8 cellular contexts compared by ENCODE assay signal in genomic region chr17:27645621-27646020, GRCh38. TPM values are rescaled to one million over a fixed set of nuclear protein-coding genes. Genes with fewer than 3 reads are reported as not detected.
DNase-seq lines count a peak whose midpoint lies in the region; ATAC-seq, FAIRE-seq and TF ChIP-seq lines count a peak whose summit lies in the region.
"Not testable (repeated sequence)": the region's sequence is repeated elsewhere in the genome, so short reads cannot be mapped to it uniquely, and the experiment has no call there.

No MANE protein-coding gene starts in this region.

- H3K23me2 ChIP-seq in H1 (ENCODE audit: low read depth, low read length), result not testable (repeated sequence)

- H3K9ac ChIP-seq in HCT116 (ENCODE audit: low read length); OCI-LY3 (ENCODE audit: low read length); H1 (replicated peaks in 1 of 4; ENCODE audit: extremely low read depth in 1 of 4, low read depth in 3 of 4, low read length in 3 of 4): not testable (repeated sequence)

- H2BK15ac ChIP-seq in H1 (ENCODE audit: low read length), result not testable (repeated sequence)

- not testable (repeated sequence) for TF ChIP-seq RAD21 in HCT116 (IDR thresholded peaks at IDR 0.05; ENCODE audit: low read depth); H1 (IDR thresholded peaks at IDR 0.05 in 1 of 2, conservative IDR thresholded peaks at IDR 0.05 in 1 of 2; ENCODE audit: low read depth in 2 of 2, low read length in 2 of 2)

- H3K9me2 ChIP-seq in HCT116 (ENCODE audit: insufficient read depth), result not testable (repeated sequence)

- H3K4me2 ChIP-seq in HCT116 (ENCODE audit: low read length); OCI-LY3 (ENCODE audit: low read length); H1 (ENCODE audit: insufficient read depth in 1 of 2, low read depth in 2 of 2, low read length in 2 of 2); osteoblast (ENCODE audit: insufficient read depth, low read length): not testable (repeated sequence)

- not testable (repeated sequence) for H3K79me2 ChIP-seq in HCT116 (ENCODE audit: insufficient read depth, low read length); OCI-LY3 (ENCODE audit: low read length); H1 (ENCODE audit: control insufficient read depth in 1 of 2, insufficient read depth in 2 of 2, low read length in 2 of 2); osteoblast (ENCODE audit: insufficient read depth, low read length)

- H2AFZ ChIP-seq in HCT116 (ENCODE audit: low read depth, low read length, poor library complexity, severe bottlenecking); OCI-LY3 (ENCODE audit: low read depth, low read length); H1 (ENCODE audit: low read length); osteoblast (ENCODE audit: low read length): not testable (repeated sequence)

- TF ChIP-seq EP300 in H1 (IDR thresholded peaks at IDR 0.05; ENCODE audit: borderline replicate concordance in 1 of 2, low read depth in 2 of 2, low read length in 2 of 2), result not testable (repeated sequence)

- not testable (repeated sequence) for DNase-seq in CD4-positive, alpha-beta T cell; HCT116 (ENCODE audit: low read depth, low spot score); activated T-cell treated with anti-CD3 and anti-CD28 coated beads, Interleukin-2, amount 50 U/mL, for 4 hours; H1 (ENCODE audit: low read depth in 1 of 2, low spot score in 2 of 2); left lobe of liver (ENCODE audit: low spot score); osteoblast (ENCODE audit: insufficient read length, low spot score, missing footprints); urothelium cell line (ENCODE audit: low spot score)

- H4K8ac ChIP-seq in H1 (ENCODE audit: extremely low read depth, insufficient read depth, low read length), result not testable (repeated sequence)

- not testable (repeated sequence) for H3K27ac ChIP-seq in CD4-positive, alpha-beta T cell (ENCODE audit: low read depth, low read length); HCT116 (ENCODE audit: low read depth, low read length); OCI-LY3 (ENCODE audit: low read length); H1 (ENCODE audit: low read depth, low read length); osteoblast (ENCODE audit: low read depth, low read length)

- not testable (repeated sequence) for H4K20me1 ChIP-seq in HCT116 (ENCODE audit: insufficient read depth); OCI-LY3 (ENCODE audit: insufficient read depth, low read length); H1 (replicated peaks in 1 of 2; ENCODE audit: control insufficient read depth in 1 of 2, insufficient read depth in 2 of 2, low read length in 2 of 2); osteoblast (ENCODE audit: insufficient read depth, low read length)

- not testable (repeated sequence) for H3K14ac ChIP-seq in H1 (ENCODE audit: insufficient read length)

- not testable (repeated sequence) for H2BK12ac ChIP-seq in H1 (ENCODE audit: low read depth, low read length)

- H3K4me3 Mint-ChIP-seq in CD4-positive, alpha-beta T cell; activated T-cell treated with anti-CD3 and anti-CD28 coated beads, Interleukin-2, amount 50 U/mL, for 4 hours: not testable (repeated sequence)

- not testable (repeated sequence) for H3K36me3 ChIP-seq in HCT116 (ENCODE audit: control insufficient read depth in 1 of 2, insufficient read depth in 2 of 2, low read length in 2 of 2); OCI-LY3 (replicated peaks; ENCODE audit: low read depth, low read length); H1 (ENCODE audit: control insufficient read depth in 2 of 4, insufficient read depth in 4 of 4, low read length in 3 of 4); osteoblast (ENCODE audit: insufficient read depth, low read length)

- POLR2A ChIA-PET in CD4-positive, alpha-beta T cell (lab: Charles Lee); HCT116 (lab: Charles Lee); H1 (lab: Charles Lee; ENCODE audit: partially characterized antibody): not testable (repeated sequence)

- H3K4me1 Mint-ChIP-seq in CD4-positive, alpha-beta T cell (ENCODE audit: low read depth); activated T-cell treated with anti-CD3 and anti-CD28 coated beads, Interleukin-2, amount 50 U/mL, for 4 hours (ENCODE audit: low read depth): not testable (repeated sequence)

- CTCF ChIA-PET in CD4-positive, alpha-beta T cell (lab: Charles Lee); HCT116 (lab: Charles Lee): not testable (repeated sequence)
- CTCF ChIA-PET in H1 (lab: Charles Lee; ENCODE audit: partially characterized antibody), result interaction anchor here (0.7 to 16.1 kb wide), 7 partner anchors 9 to 291 kb away, joined by 3 to 305 read pairs (median 5); no protein-coding TSS in a partner anchor

- H3K36me3 Mint-ChIP-seq in CD4-positive, alpha-beta T cell (ENCODE audit: low read depth), result peaks cover 37% of the 10 kb centered on the region
- peaks cover 15% of the 10 kb centered on the region for H3K36me3 Mint-ChIP-seq in activated T-cell treated with anti-CD3 and anti-CD28 coated beads, Interleukin-2, amount 50 U/mL, for 4 hours (ENCODE audit: insufficient read depth)

- TF ChIP-seq CTCF in CD4-positive, alpha-beta T cell (IDR thresholded peaks at IDR 0.05); H1 (IDR thresholded peaks at IDR 0.05; ENCODE audit: control extremely low read depth in 1 of 3, insufficient read depth in 1 of 3, low read depth in 1 of 3, low read length in 3 of 3): not testable (repeated sequence)
- peak in 2 of 3 experiments; percentile 14 to 30; a peak in 3 of 6 replicates for TF ChIP-seq CTCF in HCT116 (IDR thresholded peaks at IDR 0.05 in 2 of 3, conservative IDR thresholded peaks at IDR 0.05 in 1 of 3; ENCODE audit: borderline replicate concordance in 1 of 3, insufficient read depth in 1 of 3, low read depth in 2 of 3, low read length in 2 of 3)
- TF ChIP-seq CTCF in OCI-LY3 (IDR thresholded peaks at IDR 0.05; ENCODE audit: low read depth, low read length), result peak; percentile 19; the same call in 1 of the 2 replicates
- peak; percentile 7 for TF ChIP-seq CTCF in osteoblast (IDR thresholded peaks at IDR 0.05; ENCODE audit: extremely low read depth, low read depth, low read length)

- ATAC-seq in CD4-positive, alpha-beta T cell (ENCODE audit: poor library complexity), result peak; percentile 43
- peak; percentile 89 for ATAC-seq in HCT116
- peak; percentile 58 to 70 for ATAC-seq in activated T-cell treated with anti-CD3 and anti-CD28 coated beads, Interleukin-2, amount 50 U/mL, for 4 hours
- ATAC-seq in left lobe of liver, result peak; percentile 27

- H4K91ac ChIP-seq in H1 (replicated peaks; ENCODE audit: insufficient read length, low read length), result not testable (repeated sequence)

- H2AK5ac ChIP-seq in H1 (ENCODE audit: low read depth, low read length), result not testable (repeated sequence)

- not testable (repeated sequence) for H3K27ac Mint-ChIP-seq in CD4-positive, alpha-beta T cell

- whole genome bisulfite sequencing in H1 (ENCODE audit: extremely low coverage in 1 of 2, insufficient coverage in 1 of 2, insufficient read length in 1 of 2, insufficient replicate concordance in 2 of 2, low coverage in 1 of 2, low lambda C conversion rate in 2 of 2, missing lambda C conversion rate in 1 of 2), 2 experiments, result 90% methylated on average over 2 of the region's 10 CpGs; no CpG with 5 or more reads in 1 of the 2 experiments

- not testable (repeated sequence) for H3K79me1 ChIP-seq in H1 (ENCODE audit: low read depth, low read length)

- H2BK5ac ChIP-seq in H1 (ENCODE audit: low read depth, low read length), result not testable (repeated sequence)

- not testable (repeated sequence) for BruUV-seq in HCT116 (replicated peaks; lab: Mats Ljungman, UMichigan)

- RAD21 ChIA-PET in HCT116 (lab: Charles Lee; ENCODE audit: low non-redundant PET in 1 of 2, low total read pairs in 2 of 2, uncharacterized antibody in 2 of 2, unreplicated experiment in 2 of 2), result not testable (repeated sequence)

- H3K18ac ChIP-seq in H1 (ENCODE audit: extremely low read depth, low read length), result not testable (repeated sequence)

- H3K23ac ChIP-seq in H1 (ENCODE audit: insufficient read length), result not testable (repeated sequence)

- not testable (repeated sequence) for H3K9me3 Mint-ChIP-seq in CD4-positive, alpha-beta T cell; activated T-cell treated with anti-CD3 and anti-CD28 coated beads, Interleukin-2, amount 50 U/mL, for 4 hours

- not testable (repeated sequence) for H3K27me3 Mint-ChIP-seq in CD4-positive, alpha-beta T cell; activated T-cell treated with anti-CD3 and anti-CD28 coated beads, Interleukin-2, amount 50 U/mL, for 4 hours (ENCODE audit: low read depth)

- H4K5ac ChIP-seq in H1 (ENCODE audit: insufficient read length, low read depth, low read length), result not testable (repeated sequence)

- peak; percentile 96 for FAIRE-seq in H1 (lab: Jason Lieb, UNC)
- peak; percentile 84 for FAIRE-seq in urothelium cell line (lab: Jason Lieb, UNC)

- TF ChIP-seq POLR2A in HCT116 (IDR thresholded peaks at IDR 0.05; ENCODE audit: borderline replicate concordance, extremely low read depth, insufficient read depth, insufficient read length); H1 (IDR thresholded peaks at IDR 0.05; ENCODE audit: control extremely low read depth in 1 of 2, low read depth in 2 of 2, low read length in 2 of 2): not testable (repeated sequence)

- not testable (repeated sequence) for H2BK20ac ChIP-seq in H1 (ENCODE audit: low read length)

- H3K4me3 ChIP-seq in HCT116 (replicated peaks in 1 of 2; ENCODE audit: low read depth in 1 of 2, low read length in 2 of 2); OCI-LY3 (ENCODE audit: low read length); H1 (ENCODE audit: extremely low read depth in 1 of 4, insufficient read depth in 2 of 4, low read depth in 3 of 4, low read length in 4 of 4); osteoblast (ENCODE audit: insufficient read depth, low read length): not testable (repeated sequence)

- not testable (repeated sequence) for H3K4ac ChIP-seq in H1 (replicated peaks; ENCODE audit: insufficient read length, low read depth, low read length)

- not testable (repeated sequence) for H3K27me3 ChIP-seq in CD4-positive, alpha-beta T cell (ENCODE audit: control insufficient read depth, insufficient read depth, low read length); HCT116 (ENCODE audit: insufficient read depth, low read length); OCI-LY3 (ENCODE audit: low read depth, low read length); H1 (replicated peaks in 1 of 4; ENCODE audit: control insufficient read depth in 3 of 4, extremely low read depth in 1 of 4, insufficient read depth in 3 of 4, low read length in 3 of 4); osteoblast (ENCODE audit: insufficient read depth, low read length)

- H3K56ac ChIP-seq in H1 (replicated peaks; ENCODE audit: insufficient read length, low read depth, low read length), result not testable (repeated sequence)

- H3K9me3 ChIP-seq in CD4-positive, alpha-beta T cell (ENCODE audit: control insufficient read depth, low read length); HCT116 (ENCODE audit: control insufficient read depth in 1 of 2, insufficient read depth in 1 of 2, low read depth in 1 of 2, low read length in 2 of 2); OCI-LY3 (ENCODE audit: insufficient read depth, low read length); H1 (ENCODE audit: insufficient read depth in 2 of 2, low read depth in 1 of 2, low read length in 1 of 2); osteoblast (ENCODE audit: low read depth, low read length): not testable (repeated sequence)

- intact Hi-C loops in CD4-positive, alpha-beta T cell (cut with DNase I, micrococcal nuclease); HCT116 (cut with micrococcal nuclease): not testable (repeated sequence)

- H3K4me1 ChIP-seq in HCT116 (ENCODE audit: control insufficient read depth in 1 of 2, insufficient read depth in 2 of 2, low read length in 2 of 2); OCI-LY3 (ENCODE audit: low read length); H1 (replicated peaks in 1 of 4; ENCODE audit: control insufficient read depth in 3 of 4, insufficient read depth in 4 of 4, low read length in 3 of 4); osteoblast (ENCODE audit: insufficient read depth, low read length): not testable (repeated sequence)

- not testable (repeated sequence) for H2BK120ac ChIP-seq in H1 (replicated peaks; ENCODE audit: low read depth, low read length)

RNA-seq across cellular contexts. Expression of gene LGALS9, which starts 14.6 kb away (rescaled TPM):
- total RNA-seq in CD4-positive, alpha-beta T cell, result 10 to 100 TPM; 38.3 to 39.8 TPM
- total RNA-seq in HCT116 (2021; ENCODE audit: unreplicated experiment) (1.9 TPM), left lobe of liver (12.0 TPM), osteoblast (1.4 and 4.7 TPM in 2 replicates)
- polyA plus RNA-seq in HCT116 (2012), result 2.9 and 4.3 TPM in 2 replicates
- 10 to 100 TPM; 13.4 to 21.8 (median 16.4) TPM for total RNA-seq in activated T-cell treated with anti-CD3 and anti-CD28 coated beads, Interleukin-2, amount 50 U/mL, for 4 hours
- 0.77 and 1.7 TPM in 2 replicates for total RNA-seq in H1 (2021; fragmentation: NEBNext Ultra II Directional; extraction: Animal tissue kit (Norgen Biotek cat#: 25700))
- 0.95 and 2.8 TPM in 2 replicates for polyA plus RNA-seq in H1 (2011; rRNA removed)
- 1.8 TPM for polyA plus RNA-seq in H1 (2011; cell fraction: cytosol; rRNA removed)
- polyA plus RNA-seq in H1 (2011; cell fraction: nucleus; rRNA removed), result 12.2 TPM
- polyA plus RNA-seq in H1 (2012, experiment 1 of 2), result 2.4 to 3.2 TPM (median 2.6 TPM) in 4 replicates
- polyA plus RNA-seq in H1 (2012, experiment 2 of 2), result 0.59 TPM
- polyA plus RNA-seq in H1 (2013, experiment 1 of 2), result 0.67 TPM
- polyA plus RNA-seq in H1 (2013, experiment 2 of 2), result 0.61 TPM
- 2.1 and 2.8 TPM in 2 replicates for polyA minus RNA-seq in H1 (2011; rRNA and poly(A)+ RNA removed)
- 0.73 TPM for polyA minus RNA-seq in H1 (2011; cell fraction: cytosol; rRNA and poly(A)+ RNA removed)
- polyA minus RNA-seq in H1 (2011; cell fraction: nucleus; rRNA and poly(A)+ RNA removed), result 8.4 TPM

Comparison
In these comparisons a context has a peak if more than half of its experiments do, and no peak if none do; other contexts are left out.
1. ATAC-seq: peak in every context shown above with its lines; median percentile 89 in HCT116; 64 in activated T-cell treated with anti-CD3 and anti-CD28 coated beads, Interleukin-2, amount 50 U/mL, for 4 hours; 43 in CD4-positive, alpha-beta T cell; 27 in left lobe of liver.